In the genomic region with DNA sequence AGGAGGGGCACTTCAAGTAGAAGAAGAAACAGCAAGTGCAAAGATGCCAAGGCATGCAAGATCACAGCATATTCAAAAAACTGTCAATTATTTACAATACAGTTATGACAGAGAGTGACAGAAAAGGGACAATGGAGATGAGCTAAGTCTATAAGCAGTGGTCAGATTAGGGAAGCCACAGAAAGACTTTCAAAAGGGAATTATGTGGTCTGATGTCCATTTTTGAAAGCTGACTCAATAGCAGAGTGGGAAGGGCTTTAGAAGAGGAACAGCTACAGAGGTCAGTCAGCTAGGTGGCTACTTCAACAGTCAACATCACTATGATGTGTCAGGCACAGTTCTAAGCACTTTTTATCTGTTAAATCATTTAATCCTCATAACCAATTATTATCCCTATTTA, we compare ENCODE assay signal across 8 cellular contexts. TPM values are rescaled to one million over a fixed set of nuclear protein-coding genes. Genes with fewer than 3 reads are reported as not detected.
DNase-seq lines count a peak whose midpoint lies in the region; ATAC-seq and TF ChIP-seq lines count a peak whose summit lies in the region.

No MANE protein-coding gene starts in this region.

- H3K27ac ChIP-seq in CD8-positive, alpha-beta T cell (ENCODE audit: low read depth, low read length): no peak overlapping the region
- H3K27ac ChIP-seq in esophagus squamous epithelium: no peak overlapping the region

- in situ Hi-C loops in KBM-7 (cut with MboI; ENCODE audit: low pct_unique_long_range_greater_than_20kb, low sequenced_read_pairs): loop anchor here (25.0 kb wide), 1 partner anchor 204 kb away; no protein-coding TSS in a partner anchor

- peaks cover 43% of the 10 kb centered on the region for H3K4me1 Mint-ChIP-seq in CD8-positive, alpha-beta T cell (ENCODE audit: low read depth)

- peaks cover 41% of the 10 kb centered on the region for H3K4me1 ChIP-seq in CD8-positive, alpha-beta T cell (ENCODE audit: insufficient read depth, low read length)
- no peaks in the 10 kb centered on the region for H3K4me1 ChIP-seq in esophagus squamous epithelium

- no peak overlapping the region for H3K4me3 Mint-ChIP-seq in CD8-positive, alpha-beta T cell

- H3K36me3 Mint-ChIP-seq in CD8-positive, alpha-beta T cell: peaks cover 30% of the 10 kb centered on the region

- no peak for ATAC-seq in CD8-positive, alpha-beta T cell
- peak; percentile 79 for ATAC-seq in GM19452 (IDR thresholded peaks at IDR 0.05; ENCODE audit: unreplicated experiment)
- ATAC-seq in HG03460 (IDR thresholded peaks at IDR 0.05; ENCODE audit: unreplicated experiment): peak; percentile 85

- no peaks in the 10 kb centered on the region for H3K27me3 Mint-ChIP-seq in CD8-positive, alpha-beta T cell (ENCODE audit: low read depth)

- intact Hi-C loops in CD8-positive, alpha-beta T cell (cut with DNase I, micrococcal nuclease): loop anchor here (5.0 to 10.0 kb wide), 2 partner anchors 49 to 89 kb away; a partner anchor contains a TSS
- intact Hi-C loops in esophagus squamous epithelium (cut with DNase I): no loop called here

- H3K27ac Mint-ChIP-seq in CD8-positive, alpha-beta T cell: peak overlapping the region; percentile 30

- TF ChIP-seq CTCF in CD8-positive, alpha-beta T cell (IDR thresholded peaks at IDR 0.05): no peak
- TF ChIP-seq CTCF in esophagus squamous epithelium (IDR thresholded peaks at IDR 0.05): no peak

- no peak overlapping the region for H3K4me3 ChIP-seq in CD8-positive, alpha-beta T cell (ENCODE audit: low read depth, low read length)
- no peak overlapping the region for H3K4me3 ChIP-seq in esophagus squamous epithelium

- H3K9me3 ChIP-seq in CD8-positive, alpha-beta T cell (ENCODE audit: low read length): no peaks in the 10 kb centered on the region
- H3K9me3 ChIP-seq in esophagus squamous epithelium: no peaks in the 10 kb centered on the region

- no peak for DNase-seq in CD8-positive, alpha-beta T cell
- DNase-seq in dedifferentiated amniotic fluid mesenchymal stem cell (ENCODE audit: extremely low spot score): peak; percentile 20
- no peak for DNase-seq in stimulated activated naive CD4-positive, alpha-beta T cell (lab: John Stamatoyannopoulos, UW)
- no peak for DNase-seq in KBM-7
- no peak for DNase-seq in esophagus squamous epithelium (lab: John Stamatoyannopoulos, UW)
- DNase-seq in amygdala (lab: John Stamatoyannopoulos, UW): no peak

- CTCF ChIA-PET in CD8-positive, alpha-beta T cell (lab: Charles Lee): interaction anchor here (0.6 to 10.1 kb wide), 9 partner anchors 45 to 209 kb away, joined by 3 to 84 read pairs (median 4); no protein-coding TSS in a partner anchor

- no peaks in the 10 kb centered on the region for H3K9me3 Mint-ChIP-seq in CD8-positive, alpha-beta T cell

- TF ChIP-seq POLR2A in esophagus squamous epithelium (IDR thresholded peaks at IDR 0.05): no peak

- H3K36me3 ChIP-seq in CD8-positive, alpha-beta T cell (ENCODE audit: insufficient read depth, low read length): no peaks in the 10 kb centered on the region
- peaks cover 0 to 37% (median 0%) of the 10 kb centered on the region in 3 donors for H3K36me3 ChIP-seq in esophagus squamous epithelium

- H3K27me3 ChIP-seq in CD8-positive, alpha-beta T cell (ENCODE audit: insufficient read depth, low read length): no peaks in the 10 kb centered on the region
- H3K27me3 ChIP-seq in esophagus squamous epithelium: no peaks in the 10 kb centered on the region

- POLR2A ChIA-PET in CD8-positive, alpha-beta T cell (lab: Charles Lee): interaction anchor here (1.3 kb wide), 1 partner anchor 41 kb away, joined by 3 read pairs; no protein-coding TSS in a partner anchor

RNA-seq across cellular contexts. Expression of a gene that starts 45.2 kb away (rescaled TPM):
- total RNA-seq in CD8-positive, alpha-beta T cell: 100 to 1,000 TPM; 909 to 922 TPM
- 1 to 10 TPM; 2.6 to 8.1 (median 5.0) TPM for total RNA-seq in esophagus squamous epithelium

Comparison
In these comparisons a context has a peak if more than half of its experiments do, and no peak if none do; other contexts are left out.
1. RNA of a gene that starts 45.2 kb away (total RNA-seq): 909 to 922 TPM in CD8-positive, alpha-beta T cell; 2.6 to 8.1 TPM in esophagus squamous epithelium; every median in the first group is over 100 times any median in the second.